ENCODE assay signal across 34 cellular contexts in the genomic region with DNA sequence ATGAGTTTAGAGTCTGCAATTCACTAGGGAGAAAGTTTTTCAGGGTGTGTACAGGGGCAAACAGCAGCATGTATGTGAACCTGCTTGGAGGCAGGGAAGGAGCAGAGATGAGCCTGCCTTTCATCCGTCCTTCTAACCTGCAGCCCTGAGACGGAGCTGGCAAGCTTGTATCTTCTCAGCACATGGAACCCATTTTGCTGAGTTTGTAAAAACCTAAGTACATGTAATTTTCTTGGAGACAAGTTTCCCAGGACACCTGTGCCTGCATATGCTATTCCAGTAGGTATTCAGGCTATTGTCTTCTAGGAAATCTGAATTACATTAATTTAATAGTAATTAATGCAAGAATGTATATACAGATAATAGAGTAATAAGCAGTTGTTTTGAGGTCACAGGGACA. TPM values are rescaled to one million over a fixed set of nuclear protein-coding genes. Genes with fewer than 3 reads are reported as not detected.
"Had no signal": no experiment of that assay in that cellular context is flagged by ENCODE, and none has a peak within 500 bp of the region (broad histone marks: within the 10 kb centered on the region; RNA-seq: fewer than 3 reads in every experiment).

No MANE protein-coding gene starts in this region.

- FAIRE-seq: astrocyte, TTC549 had no signal

- H3K4me3 ChIP-seq: adrenal gland, body of pancreas, breast epithelium had no signal

- H3K27ac ChIP-seq: adrenal gland, body of pancreas, brain microvascular endothelial cell, breast epithelium, VCaP had no signal

- H3K9me3 ChIP-seq: adrenal gland, breast epithelium had no signal

- ATAC-seq: activated CD8-positive, alpha-beta T cell treated with anti-CD3 and anti-CD28 coated beads for 36 hours; activated naive CD4-positive, alpha-beta T cell treated with anti-CD3 and anti-CD28 coated beads, Interleukin-2, amount 50 U/mL, for 72 hours; activated T-cell treated with anti-CD3 and anti-CD28 coated beads, Interleukin-2, amount 50 U/mL, for 4 hours; activated T-cell treated with anti-CD3 and anti-CD28 coated beads, Interleukin-2, amount 50 U/mL, for 72 hours; activated T-helper 17 cell treated with anti-CD3 and anti-CD28 coated beads, Interleukin-2, amount 50 U/mL, for 72 hours; body of pancreas had no signal

- DNase-seq: activated B cell treated with CpG ODN at 0.5 μM for 24 hours; activated CD4-positive, alpha-beta memory T cell treated with anti-CD3 and anti-CD28 coated beads for 36 hours; activated CD4-positive, alpha-beta T cell treated with anti-CD3 and anti-CD28 coated beads for 4 hours; activated CD4-positive, alpha-beta T cell treated with anti-CD3 and anti-CD28 coated beads, Interleukin-2, amount 10 ng/mL, durations not matched to agents 24 days and 14 days; activated CD4-positive, alpha-beta T cell treated with anti-CD3 and anti-CD28 coated beads, Interleukin-2, amount 50 U/mL, for 1 hour; activated CD4-positive, alpha-beta T cell treated with anti-CD3 and anti-CD28 coated beads, Interleukin-2, amount 50 U/mL, for 4 hours; activated CD4-positive, CD25-positive, alpha-beta regulatory T cell treated with anti-CD3 and anti-CD28 coated beads, Interleukin-2, amount 50 U/mL, for 72 hours; activated CD8-positive, alpha-beta memory T cell treated with anti-CD3 and anti-CD28 coated beads, Interleukin-2, amount 50 U/mL, for 4 hours; activated CD8-positive, alpha-beta T cell treated with anti-CD3 and anti-CD28 coated beads for 36 hours; activated effector memory CD4-positive, alpha-beta T cell treated with anti-CD3 and anti-CD28 coated beads, Interleukin-2, amount 50 U/mL, for 16 hours; activated gamma-delta T cell treated with Interleukin-2 at 50 U/mL for 16 hours; activated naive CD4-positive, alpha-beta T cell; activated naive CD4-positive, alpha-beta T cell treated with anti-CD3 and anti-CD28 coated beads for 36 hours; activated naive CD4-positive, alpha-beta T cell treated with anti-CD3 and anti-CD28 coated beads, Interleukin-2, amount 50 U/mL, for 16 hours; activated naive CD8-positive, alpha-beta T cell treated with anti-CD3 and anti-CD28 coated beads for 36 hours; activated T-cell treated with anti-CD3 and anti-CD28 coated beads for 4 hours; activated T-cell treated with anti-CD3 and anti-CD28 coated beads, Interleukin-2, amount 50 U/mL, for 1 hour; activated T-cell treated with anti-CD3 and anti-CD28 coated beads, Interleukin-2, amount 50 U/mL, for 4 hours; activated T-cell treated with anti-CD3 and anti-CD28 coated beads, Interleukin-2, amount 50 U/mL, for 72 hours; adrenal gland; amniotic stem cell; aorta; body of pancreas; brain microvascular endothelial cell; central memory CD4-positive, alpha-beta T cell; T-helper 1 cell; T-helper 2 cell; T-helper 9 cell had no signal

- H3K36me3 ChIP-seq: adrenal gland, brain microvascular endothelial cell, breast epithelium had no signal

- H3K4me1 ChIP-seq: adrenal gland, body of pancreas, breast epithelium had no signal

- H3K27me3 ChIP-seq: adrenal gland, body of pancreas, brain microvascular endothelial cell, breast epithelium had no signal

RNA-seq across cellular contexts. Expression of a gene that starts 28.8 kb away (rescaled TPM):
- total RNA-seq: activated CD4-positive, alpha-beta memory T cell treated with anti-CD3 and anti-CD28 coated beads for 36 hours; activated CD4-positive, alpha-beta T cell treated with anti-CD3 and anti-CD28 coated beads, Interleukin-2, amount 10 ng/mL, durations not matched to agents 24 days and 14 days; activated CD8-positive, alpha-beta T cell treated with anti-CD3 and anti-CD28 coated beads for 36 hours; activated naive CD4-positive, alpha-beta T cell treated with anti-CD3 and anti-CD28 coated beads for 36 hours; activated naive CD8-positive, alpha-beta T cell treated with anti-CD3 and anti-CD28 coated beads for 36 hours; activated T-cell treated with anti-CD3 and anti-CD28 coated beads, Interleukin-2, amount 50 U/mL, for 4 hours; activated T-cell treated with anti-CD3 and anti-CD28 coated beads, Interleukin-2, amount 50 U/mL, for 72 hours; activated T-helper 17 cell treated with anti-CD3 and anti-CD28 coated beads, Interleukin-2, amount 50 U/mL, for 72 hours had no signal
